ENCODE assay signal across 14 cellular contexts in genomic region chr1:225466848-225467192, GRCh38. TPM values are rescaled to one million over a fixed set of nuclear protein-coding genes. Genes with fewer than 3 reads are reported as not detected.
A peak's percentile ranks its signal among the peaks of the same experiment; 100 is the strongest.
DNase-seq lines count a peak whose midpoint lies in the region; TF ChIP-seq lines count a peak whose summit lies in the region.
"Had no signal": no experiment of that assay in that cellular context is flagged by ENCODE, and none has a peak within 500 bp of the region (broad histone marks: within the 10 kb centered on the region; RNA-seq: fewer than 3 reads in every experiment).

No MANE protein-coding gene starts in this region.

- no peaks in the 10 kb centered on the region for H3K79me1 ChIP-seq in mesendoderm (ENCODE audit: low read length)

- no peak for DNase-seq in T-helper 1 cell
- DNase-seq in MM.1S: no peak
- no peak for DNase-seq in endothelial cell (ENCODE audit: low spot score)
- DNase-seq in spleen: no peak
- DNase-seq in endodermal cell: no peak
- DNase-seq in T1000 (lab: John Stamatoyannopoulos, UW): no peak
- no peak for DNase-seq in mesendoderm
- DNase-seq: DMS79 treated with DMSO at 0.1 percent for 48 hours, foreskin keratinocyte, NCI-H1930, PC-9 had no signal

- peak overlapping the region; percentile 91 for H3K4me2 ChIP-seq in MM.1S (ENCODE audit: low read depth, low read length)
- no peak overlapping the region for H3K4me2 ChIP-seq in mesendoderm (ENCODE audit: low read length)
- H3K4me2 ChIP-seq: PC-9 had no signal

- H3K4me1 ChIP-seq in MM.1S (ENCODE audit: low read length) (peaks cover 11% of the 10 kb centered on the region), spleen (peaks cover 13 to 65% (median 25%) of the 10 kb centered on the region in 6 donors), endodermal cell (ENCODE audit: control insufficient read depth, insufficient read depth, low read length) (peaks cover 12% of the 10 kb centered on the region), mesendoderm (ENCODE audit: control insufficient read depth, low read depth, low read length) (peaks cover 2% of the 10 kb centered on the region)
- H3K4me1 ChIP-seq: prostate gland had no signal

- H3K9me3 Mint-ChIP-seq in T-helper 1 cell treated with Interleukin-12 subunit alpha and Interleukin-12 subunit beta and Interleukin-4 antibody, amounts not matched to agents 30 μg/mL and 1 μg/mL, for 36 hours: no peaks in the 10 kb centered on the region
- H3K9me3 Mint-ChIP-seq in endothelial cell (ENCODE audit: unreplicated experiment) (no peaks in the 10 kb centered on the region), endodermal cell (no peaks in the 10 kb centered on the region)

- H3K79me2 ChIP-seq in MM.1S (ENCODE audit: low read length) (no peaks in the 10 kb centered on the region), mesendoderm (ENCODE audit: control insufficient read depth, insufficient read depth, low read length) (no peaks in the 10 kb centered on the region)

- no peak overlapping the region for H3K23ac ChIP-seq in mesendoderm (ENCODE audit: low read length)

- no peak for TF ChIP-seq POLR2A in spleen (IDR thresholded peaks at IDR 0.05)

- TF ChIP-seq CTCF in MM.1S (IDR thresholded peaks at IDR 0.05; ENCODE audit: low read length) (no peak), endothelial cell (IDR thresholded peaks at IDR 0.05; ENCODE audit: unreplicated experiment) (no peak), spleen (IDR thresholded peaks at IDR 0.05 in 8 of 11, conservative IDR thresholded peaks at IDR 0.05 in 3 of 11) (no peak), endodermal cell (conservative IDR thresholded peaks at IDR 0.05) (no peak)

- peak overlapping the region; percentile 98 for H3K27ac Mint-ChIP-seq in T-helper 1 cell treated with Interleukin-12 subunit alpha and Interleukin-12 subunit beta and Interleukin-4 antibody, amounts not matched to agents 30 μg/mL and 1 μg/mL, for 36 hours
- H3K27ac Mint-ChIP-seq in endothelial cell (ENCODE audit: unreplicated experiment) (peak overlapping the region; percentile 57), endodermal cell (no peak overlapping the region)

- H3K4me1 Mint-ChIP-seq in T-helper 1 cell treated with Interleukin-12 subunit alpha and Interleukin-12 subunit beta and Interleukin-4 antibody, amounts not matched to agents 30 μg/mL and 1 μg/mL, for 36 hours (ENCODE audit: low read depth): peaks cover 58% of the 10 kb centered on the region
- peaks cover 27% of the 10 kb centered on the region for H3K4me1 Mint-ChIP-seq in endothelial cell (ENCODE audit: unreplicated experiment)
- H3K4me1 Mint-ChIP-seq in endodermal cell: peaks cover 11% of the 10 kb centered on the region

- H3K27me3 ChIP-seq in MM.1S (replicated peaks; ENCODE audit: insufficient read depth, low read length): no peaks in the 10 kb centered on the region
- no peaks in the 10 kb centered on the region for H3K27me3 ChIP-seq in spleen (replicated peaks in 1 of 7)
- no peaks in the 10 kb centered on the region for H3K27me3 ChIP-seq in endodermal cell (ENCODE audit: control insufficient read depth, insufficient read depth, low read length, poor library complexity, severe bottlenecking)
- H3K27me3 ChIP-seq in mesendoderm (ENCODE audit: insufficient read depth, low read length, poor library complexity): no peaks in the 10 kb centered on the region
- H3K27me3 ChIP-seq: foreskin keratinocyte had no signal

- no peaks in the 10 kb centered on the region for H3K9me2 ChIP-seq in MM.1S (replicated peaks; ENCODE audit: insufficient read depth, low read length)

- no peak overlapping the region for H3K18ac ChIP-seq in mesendoderm (ENCODE audit: low read length)

- H4K20me1 ChIP-seq in MM.1S (ENCODE audit: insufficient read depth, low read length): no peaks in the 10 kb centered on the region

- no peaks in the 10 kb centered on the region for H3K36me3 Mint-ChIP-seq in T-helper 1 cell treated with Interleukin-12 subunit alpha and Interleukin-12 subunit beta and Interleukin-4 antibody, amounts not matched to agents 30 μg/mL and 1 μg/mL, for 36 hours (ENCODE audit: low read depth)
- H3K36me3 Mint-ChIP-seq in endothelial cell (ENCODE audit: low read depth, unreplicated experiment) (peaks cover 3% of the 10 kb centered on the region), endodermal cell (ENCODE audit: low read depth) (no peaks in the 10 kb centered on the region)

- H3K27ac ChIP-seq in MM.1S (ENCODE audit: low read length) (peak overlapping the region; percentile 87), spleen (peak overlapping the region; percentile 95 to 98 (median 98)), endodermal cell (ENCODE audit: low read depth, low read length) (no peak overlapping the region), mesendoderm (ENCODE audit: low read depth, low read length) (no peak overlapping the region)
- H3K27ac ChIP-seq: 22Rv1, foreskin keratinocyte, PC-9 had no signal

- H2AK5ac ChIP-seq in mesendoderm (ENCODE audit: low read length): no peak overlapping the region

- no peak overlapping the region for H2BK120ac ChIP-seq in mesendoderm (ENCODE audit: low read depth, low read length)

- peak overlapping the region; percentile 83; the same call in 1 of the 2 replicates for H3K9ac ChIP-seq in MM.1S (ENCODE audit: low read length)
- H3K9ac ChIP-seq in endodermal cell (ENCODE audit: extremely low read depth, low read length, poor library complexity, severe bottlenecking): no peak overlapping the region
- no peak overlapping the region for H3K9ac ChIP-seq in mesendoderm (ENCODE audit: low read length)

- intact Hi-C loops in spleen (cut with DNase I; ENCODE audit: low total_unique reads): no loop called here

- H3K4ac ChIP-seq in mesendoderm (ENCODE audit: low read depth, low read length): no peak overlapping the region

- H3K9me3 ChIP-seq in MM.1S (replicated peaks; ENCODE audit: insufficient read depth, low read length) (no peaks in the 10 kb centered on the region), spleen (no peaks in the 10 kb centered on the region), endodermal cell (ENCODE audit: control insufficient read depth, low read length) (no peaks in the 10 kb centered on the region)
- H3K9me3 ChIP-seq: prostate gland had no signal

- peak overlapping the region; percentile 90 for H3K4me3 Mint-ChIP-seq in T-helper 1 cell treated with Interleukin-12 subunit alpha and Interleukin-12 subunit beta and Interleukin-4 antibody, amounts not matched to agents 30 μg/mL and 1 μg/mL, for 36 hours
- H3K4me3 Mint-ChIP-seq in endothelial cell (ENCODE audit: unreplicated experiment) (no peak overlapping the region), endodermal cell (no peak overlapping the region)

- H3K36me3 ChIP-seq in MM.1S (replicated peaks; ENCODE audit: insufficient read depth, low read length) (no peaks in the 10 kb centered on the region), spleen (no peaks in the 10 kb centered on the region), endodermal cell (ENCODE audit: control insufficient read depth, insufficient read depth, low read length) (no peaks in the 10 kb centered on the region), mesendoderm (ENCODE audit: control insufficient read depth, insufficient read depth, low read length) (no peaks in the 10 kb centered on the region)
- H3K36me3 ChIP-seq: prostate gland had no signal

- 83 to 94% (median 85%) methylated on average over 4 of the region's 4 CpGs for WGBS in spleen, 5 donors
- 92% methylated on average over 4 of the region's 4 CpGs; no CpG with 5 or more reads in 1 of the 2 experiments for WGBS in endodermal cell (ENCODE audit: insufficient coverage in 1 of 2, insufficient read length in 1 of 2), 2 experiments
- WGBS in mesendoderm (ENCODE audit: extremely low coverage, insufficient coverage, low lambda C conversion rate): no CpG with 5 or more reads among the region's 4 CpGs

- H3K56ac ChIP-seq in mesendoderm (ENCODE audit: low read length): no peak overlapping the region

- no peak overlapping the region for H4K8ac ChIP-seq in mesendoderm (ENCODE audit: low read depth, low read length)

- H2BK5ac ChIP-seq in mesendoderm (ENCODE audit: low read length): no peak overlapping the region

- H2BK15ac ChIP-seq in mesendoderm (replicated peaks; ENCODE audit: low read depth): no peak overlapping the region

- no peaks in the 10 kb centered on the region for H3K27me3 Mint-ChIP-seq in T-helper 1 cell treated with Interleukin-12 subunit alpha and Interleukin-12 subunit beta and Interleukin-4 antibody, amounts not matched to agents 30 μg/mL and 1 μg/mL, for 36 hours (ENCODE audit: low read depth)
- peaks cover 4% of the 10 kb centered on the region for H3K27me3 Mint-ChIP-seq in endothelial cell (ENCODE audit: unreplicated experiment)
- H3K27me3 Mint-ChIP-seq in endodermal cell (ENCODE audit: insufficient read depth): peaks cover 5% of the 10 kb centered on the region

- 0 out of 2 replicates have a peak, but pooled peaks cover 4% of the 10 kb centered on the region for H3F3A ChIP-seq in MM.1S (ENCODE audit: insufficient read depth, low read length)

- H3K4me3 ChIP-seq in MM.1S (ENCODE audit: low read length): peak overlapping the region; percentile 70; the same call in 1 of the 2 replicates
- peak overlapping the region in 4 of 8 donors; percentile 45 to 73 (median 51) for H3K4me3 ChIP-seq in spleen
- H3K4me3 ChIP-seq in endodermal cell (ENCODE audit: low read length): no peak overlapping the region
- H3K4me3 ChIP-seq in mesendoderm (ENCODE audit: low read length): no peak overlapping the region
- H3K4me3 ChIP-seq: PC-9, prostate gland had no signal

- no peak overlapping the region for H4K5ac ChIP-seq in mesendoderm (ENCODE audit: low read length)

- peak overlapping the region; percentile 70 for H2AFZ ChIP-seq in MM.1S (ENCODE audit: low read length)
- H2AFZ ChIP-seq: PC-9 had no signal

RNA-seq across cellular contexts. Expression of gene LBR, which starts 39.0 kb away (rescaled TPM):
- total RNA-seq in endothelial cell (ENCODE audit: unreplicated experiment) (178 TPM), spleen (100 to 1,000 TPM in 1 of 7 donors, 10 to 100 TPM in 6; 83.7 to 157 (median 88.9) TPM), endodermal cell (10 to 100 TPM; 49.8 to 72.3 TPM)
- 10 to 100 TPM; 20.8 to 44.7 (median 29.1) TPM for polyA plus RNA-seq in spleen
- 98.3 TPM for polyA plus RNA-seq in endodermal cell (2013, experiment 1 of 2)
- 96.7 TPM for polyA plus RNA-seq in endodermal cell (2013, experiment 2 of 2)
- 189 TPM for polyA plus RNA-seq in mesendoderm (2013, experiment 1 of 2)
- 189 TPM for polyA plus RNA-seq in mesendoderm (2013, experiment 2 of 2)

Comparison
In these comparisons a context has a peak if more than half of its experiments do, and no peak if none do; other contexts are left out.
1. H3K27ac ChIP-seq: peak in MM.1S (single experiment) and spleen (8 of 8); none in endodermal cell (single experiment) and mesendoderm (single experiment).